ENCODE assay signal across 12 cellular contexts in the genomic region with DNA sequence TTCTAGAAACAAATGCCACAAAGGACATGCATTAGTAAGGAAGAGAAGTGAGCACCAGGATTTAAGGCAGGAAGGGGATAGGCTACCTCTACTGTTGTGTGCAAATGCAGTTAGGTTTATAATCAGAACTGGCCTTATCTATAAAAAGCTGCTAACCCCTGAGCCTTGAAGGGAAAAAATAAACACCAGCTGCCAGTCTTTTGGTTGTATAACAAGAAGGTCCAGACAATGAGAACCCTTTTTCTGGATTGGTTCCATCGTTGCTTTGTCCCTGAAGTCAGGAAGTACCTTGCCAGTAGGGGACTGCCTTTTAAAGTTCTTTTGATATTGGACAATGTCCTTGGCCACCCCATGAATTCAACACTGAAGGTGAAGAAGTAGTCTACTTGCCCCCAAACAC.
DNase-seq lines count a peak whose midpoint lies in the region; ATAC-seq and TF ChIP-seq lines count a peak whose summit lies in the region.
"Had no signal": no experiment of that assay in that cellular context is flagged by ENCODE, and none has a peak within 500 bp of the region (broad histone marks: within the 10 kb centered on the region; RNA-seq: fewer than 3 reads in every experiment).

No MANE protein-coding gene starts in this region.

- no peaks in the 10 kb centered on the region for H3K9me3 Mint-ChIP-seq in nephron progenitor cell

- no peaks in the 10 kb centered on the region for H3K36me3 Mint-ChIP-seq in nephron progenitor cell (ENCODE audit: low read depth)
- H3K36me3 Mint-ChIP-seq: CD4-positive, alpha-beta memory T cell had no signal

- no peak for TF ChIP-seq CTCF in nephron progenitor cell (IDR thresholded peaks at IDR 0.05)

- no peak overlapping the region for H3K4me3 Mint-ChIP-seq in nephron progenitor cell
- H3K4me3 Mint-ChIP-seq: CD4-positive, alpha-beta memory T cell had no signal

- no peak overlapping the region for H3K27ac Mint-ChIP-seq in nephron progenitor cell
- H3K27ac Mint-ChIP-seq: CD4-positive, alpha-beta memory T cell had no signal

- no peak for ATAC-seq in HG03460 (IDR thresholded peaks at IDR 0.05; ENCODE audit: unreplicated experiment)
- ATAC-seq: HCT116 had no signal

- DNase-seq in DMS53 (lab: John Stamatoyannopoulos, UW): peak; percentile 0
- no peak for DNase-seq in DMS53 treated with DMSO at 0.1 percent for 48 hours (lab: John Stamatoyannopoulos, UW; ENCODE audit: unreplicated experiment)
- peak; percentile 11 for DNase-seq in OCI-M1 (lab: John Stamatoyannopoulos, UW)
- peak; percentile 55 for DNase-seq in myocyte (ENCODE audit: low read depth)
- DNase-seq in nephron progenitor cell: no peak
- DNase-seq in COLO829 (ENCODE audit: low spot score): no peak
- DNase-seq: ACHN; CD4-positive, alpha-beta memory T cell; COR-L47; DMS79 had no signal

- no peaks in the 10 kb centered on the region for H3K4me1 Mint-ChIP-seq in nephron progenitor cell

- H3K27me3 Mint-ChIP-seq in nephron progenitor cell (ENCODE audit: low read depth, poor library complexity): no peaks in the 10 kb centered on the region

Comparison
In these comparisons a context has a peak if more than half of its experiments do, and no peak if none do; other contexts are left out.
1. DNase-seq: peak in DMS53 (single experiment), OCI-M1 (single experiment) and myocyte (single experiment); none in DMS53 treated with DMSO at 0.1 percent for 48 hours (single experiment), nephron progenitor cell (single experiment) and COLO829 (single experiment).